25 cellular contexts compared by ENCODE assay signal in the genomic region with DNA sequence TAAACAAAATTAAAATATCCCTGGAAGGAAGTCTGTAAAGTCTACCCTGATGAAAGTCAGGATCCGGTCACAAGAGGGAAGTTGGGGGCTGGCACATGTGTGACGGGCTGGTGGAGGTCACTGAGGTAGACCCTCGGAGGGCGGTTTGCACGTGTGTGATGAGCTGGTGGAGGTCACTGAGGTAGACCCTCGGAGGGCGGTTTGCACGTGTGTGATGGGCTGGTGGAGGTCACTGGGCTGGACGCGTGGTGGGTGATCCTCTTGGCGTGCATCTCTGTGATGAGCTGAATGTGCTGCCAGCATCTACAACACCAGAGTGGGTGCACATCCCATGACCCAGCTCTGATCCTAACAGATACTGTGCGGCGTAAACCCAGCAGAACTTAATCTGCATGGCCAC.
"Had no signal": no experiment of that assay in that cellular context is flagged by ENCODE, and none has a peak within 500 bp of the region (broad histone marks: within the 10 kb centered on the region; RNA-seq: fewer than 3 reads in every experiment).

No MANE protein-coding gene starts in this region.

- H3K27me3 Mint-ChIP-seq: activated CD8-positive, alpha-beta T cell treated with anti-CD3 and anti-CD28 coated beads for 36 hours; activated naive CD4-positive, alpha-beta T cell treated with anti-CD3 and anti-CD28 coated beads, Interleukin-2, amount 10 ng/mL, durations not matched to agents 7 days and 5 days; activated naive CD8-positive, alpha-beta T cell treated with anti-CD3 and anti-CD28 coated beads, Interleukin-2, amount 10 ng/mL, durations not matched to agents 7 days and 5 days; effector memory CD8-positive, alpha-beta T cell; naive thymus-derived CD4-positive, alpha-beta T cell had no signal

- H3K4me1 Mint-ChIP-seq: activated naive CD4-positive, alpha-beta T cell treated with anti-CD3 and anti-CD28 coated beads, Interleukin-2, amount 10 ng/mL, durations not matched to agents 7 days and 5 days; activated naive CD8-positive, alpha-beta T cell treated with anti-CD3 and anti-CD28 coated beads, Interleukin-2, amount 10 ng/mL, durations not matched to agents 7 days and 5 days had no signal

- H3K27ac Mint-ChIP-seq: activated CD8-positive, alpha-beta T cell treated with anti-CD3 and anti-CD28 coated beads for 36 hours; activated naive CD4-positive, alpha-beta T cell treated with anti-CD3 and anti-CD28 coated beads, Interleukin-2, amount 10 ng/mL, durations not matched to agents 7 days and 5 days; activated naive CD8-positive, alpha-beta T cell treated with anti-CD3 and anti-CD28 coated beads, Interleukin-2, amount 10 ng/mL, durations not matched to agents 7 days and 5 days; activated T-cell treated with anti-CD3 and anti-CD28 coated beads, Interleukin-2, amount 50 U/mL, for 72 hours; naive thymus-derived CD4-positive, alpha-beta T cell; T-helper 1 cell treated with Interleukin-12 subunit alpha and Interleukin-12 subunit beta and Interleukin-4 antibody, amounts not matched to agents 30 μg/mL and 1 μg/mL, for 36 hours had no signal

- ATAC-seq: activated CD4-positive, CD25-positive, alpha-beta regulatory T cell treated with anti-CD3 and anti-CD28 coated beads, Interleukin-2, amount 50 U/mL, for 24 hours; activated CD8-positive, alpha-beta T cell treated with anti-CD3 and anti-CD28 coated beads for 36 hours; activated T-cell treated with anti-CD3 and anti-CD28 coated beads, Interleukin-2, amount 50 U/mL, for 72 hours; effector memory CD8-positive, alpha-beta T cell; gastroesophageal sphincter; left colon; naive thymus-derived CD4-positive, alpha-beta T cell had no signal

- DNase-seq: activated CD4-positive, alpha-beta T cell treated with anti-CD3 and anti-CD28 coated beads for 48 hours; activated CD8-positive, alpha-beta T cell treated with anti-CD3 and anti-CD28 coated beads for 36 hours; activated naive CD4-positive, alpha-beta T cell treated with anti-CD3 and anti-CD28 coated beads, Interleukin-2, amount 10 ng/mL, durations not matched to agents 7 days and 5 days; activated naive CD8-positive, alpha-beta T cell treated with anti-CD3 and anti-CD28 coated beads, Interleukin-2, amount 10 ng/mL, durations not matched to agents 7 days and 5 days; activated T-cell treated with anti-CD3 and anti-CD28 coated beads for 4 hours; activated T-cell treated with anti-CD3 and anti-CD28 coated beads, Interleukin-2, amount 50 U/mL, for 72 hours; brain microvascular endothelial cell; dorsolateral prefrontal cortex; effector memory CD8-positive, alpha-beta T cell; erythroblast; hippocampal formation; kidney; left colon; midbrain; naive thymus-derived CD4-positive, alpha-beta T cell; stimulated activated CD4-positive, alpha-beta T cell treated with anti-CD3 and anti-CD28 coated beads, Interleukin-15, amount 100 ng/mL, for 24 hours; stimulated activated CD4-positive, alpha-beta T cell treated with anti-CD3 and anti-CD28 coated beads, Interleukin-2, amount 100 ng/mL, for 24 hours; stimulated activated naive CD4-positive, alpha-beta T cell; SW 1271; T1000; tibial artery; WERI-Rb-1 had no signal

- H3K9me3 Mint-ChIP-seq: activated naive CD8-positive, alpha-beta T cell treated with anti-CD3 and anti-CD28 coated beads, Interleukin-2, amount 10 ng/mL, durations not matched to agents 7 days and 5 days; activated T-cell treated with anti-CD3 and anti-CD28 coated beads, Interleukin-2, amount 50 U/mL, for 72 hours; effector memory CD8-positive, alpha-beta T cell; T-helper 1 cell treated with Interleukin-12 subunit alpha and Interleukin-12 subunit beta and Interleukin-4 antibody, amounts not matched to agents 30 μg/mL and 1 μg/mL, for 36 hours had no signal

- H3K4me3 Mint-ChIP-seq: activated CD8-positive, alpha-beta T cell treated with anti-CD3 and anti-CD28 coated beads for 36 hours; activated naive CD4-positive, alpha-beta T cell treated with anti-CD3 and anti-CD28 coated beads, Interleukin-2, amount 10 ng/mL, durations not matched to agents 7 days and 5 days; activated naive CD8-positive, alpha-beta T cell treated with anti-CD3 and anti-CD28 coated beads, Interleukin-2, amount 10 ng/mL, durations not matched to agents 7 days and 5 days; activated T-cell treated with anti-CD3 and anti-CD28 coated beads, Interleukin-2, amount 50 U/mL, for 72 hours; effector memory CD8-positive, alpha-beta T cell; naive thymus-derived CD4-positive, alpha-beta T cell; T-helper 1 cell treated with Interleukin-12 subunit alpha and Interleukin-12 subunit beta and Interleukin-4 antibody, amounts not matched to agents 30 μg/mL and 1 μg/mL, for 36 hours had no signal
